ENCODE assay signal across 19 cellular contexts in genomic region chr1:31799895-31800676, GRCh38. TPM values are rescaled to one million over a fixed set of nuclear protein-coding genes. Genes with fewer than 3 reads are reported as not detected.
A peak's percentile ranks its signal among the peaks of the same experiment; 100 is the strongest.
DNase-seq lines count a peak whose midpoint lies in the region; ATAC-seq and TF ChIP-seq lines count a peak whose summit lies in the region.
"Had no signal": no experiment of that assay in that cellular context is flagged by ENCODE, and none has a peak within 500 bp of the region (broad histone marks: within the 10 kb centered on the region; RNA-seq: fewer than 3 reads in every experiment).

No MANE protein-coding gene starts in this region.

- CTCF ChIA-PET in IMR-90 (lab: Yijun Ruan, JAX) (interaction anchor here (0.9 to 2.5 kb wide), 3 partner anchors 11 to 17 kb away, joined by 3 to 11 read pairs (median 3); no protein-coding TSS in a partner anchor), Caco-2 (lab: Charles Lee) (interaction anchor here (1.2 to 3.0 kb wide), 2 partner anchors 11 kb away, joined by 4 to 18 read pairs; no protein-coding TSS in a partner anchor)

- 98% methylated on average over 7 of the region's 16 CpGs; no CpG with 5 or more reads in 1 of the 2 experiments for WGBS in IMR-90 (ENCODE audit: extremely low coverage in 2 of 2, insufficient read length in 1 of 2), 2 experiments

- H3K27ac Mint-ChIP-seq in Caco-2 (ENCODE audit: unreplicated experiment): no peak overlapping the region

- H3K4ac ChIP-seq in IMR-90 (ENCODE audit: low read depth, low read length): peak overlapping the region; percentile 87

- H3K14ac ChIP-seq in IMR-90 (replicated peaks; ENCODE audit: low read depth, low read length): peak overlapping the region; percentile 78; the same call in 1 of the 2 replicates

- H3K4me3 Mint-ChIP-seq in Caco-2 (ENCODE audit: unreplicated experiment): no peak overlapping the region
- H3K4me3 Mint-ChIP-seq: nephron had no signal

- H2BK5ac ChIP-seq in IMR-90 (ENCODE audit: low read depth, low read length, poor library complexity, severe bottlenecking): peak overlapping the region; percentile 80

- intact Hi-C loops in IMR-90 (cut with micrococcal nuclease) (loop anchor here (2.0 to 10.0 kb wide), 3 partner anchors 137 to 365 kb away; no protein-coding TSS in a partner anchor), sciatic nerve (cut with DNase I) (loop anchor here (10.0 kb wide), 1 partner anchor 165 kb away; no protein-coding TSS in a partner anchor), Caco-2 (cut with micrococcal nuclease; ENCODE audit: unreplicated experiment) (no loop called here)

- no peak for TF ChIP-seq CTCF in IMR-90 (conservative IDR thresholded peaks at IDR 0.05; ENCODE audit: low read depth, low read length)
- no peak for TF ChIP-seq CTCF in Caco-2 (IDR thresholded peaks at IDR 0.05; ENCODE audit: insufficient read depth in 1 of 2, low read depth in 1 of 2, low read length in 1 of 2, severe bottlenecking in 1 of 2, unreplicated experiment in 1 of 2)

- dilution Hi-C loops in IMR-90 (cut with HindIII; ENCODE audit: low sequenced_read_pairs, unreplicated experiment): no loop called here

- no peaks in the 10 kb centered on the region for H3K9me3 Mint-ChIP-seq in Caco-2 (ENCODE audit: unreplicated experiment)
- H3K9me3 Mint-ChIP-seq: nephron had no signal

- H2BK15ac ChIP-seq in IMR-90 (ENCODE audit: low read depth, low read length): peak overlapping the region; percentile 93; the same call in 1 of the 3 replicates

- no peaks in the 10 kb centered on the region for H3K36me3 ChIP-seq in BLaER1 treated with 17β-estradiol and CSF1 and Interleukin-3, amounts not matched to agents 10 nM and 100 nM
- H3K36me3 ChIP-seq in IMR-90 (ENCODE audit: control insufficient read depth, insufficient read depth, low read length): peaks cover 1% of the 10 kb centered on the region; the same call in 1 of the 2 replicates
- H3K36me3 ChIP-seq in Caco-2 (ENCODE audit: control insufficient read depth, insufficient read depth, low read length): no peaks in the 10 kb centered on the region
- H3K36me3 ChIP-seq: upper lobe of left lung had no signal

- no peak overlapping the region for H3K56ac ChIP-seq in IMR-90 (ENCODE audit: extremely low read depth, insufficient read depth, low read length)

- H4K91ac ChIP-seq in IMR-90 (ENCODE audit: insufficient read depth, low read depth, low read length): peak overlapping the region; percentile 76

- peaks cover 6% of the 10 kb centered on the region for H3K4me1 Mint-ChIP-seq in Caco-2 (ENCODE audit: low read depth, unreplicated experiment)

- peaks cover 46 to 70% (median 59%) of the 10 kb centered on the region in 10 experiments for H3K4me1 ChIP-seq in BLaER1 treated with 17β-estradiol and CSF1 and Interleukin-3, amounts not matched to agents 10 nM and 100 nM
- H3K4me1 ChIP-seq in IMR-90 (ENCODE audit: control insufficient read depth, insufficient read depth, low read length) (peaks cover 32% of the 10 kb centered on the region), Caco-2 (no peaks in the 10 kb centered on the region)

- POLR2A ChIA-PET in IMR-90 (lab: Charles Lee; ENCODE audit: unreplicated experiment) (no interaction called here), Caco-2 (lab: Charles Lee) (no interaction called here)

- H2BK120ac ChIP-seq in IMR-90 (ENCODE audit: low read depth, low read length): peak overlapping the region; percentile 91

- TF ChIP-seq RAD21 in IMR-90 (IDR thresholded peaks at IDR 0.05; ENCODE audit: low read length): no peak

- no peak for TF ChIP-seq POLR2A in IMR-90 (IDR thresholded peaks at IDR 0.05; ENCODE audit: low read depth, low read length)

- no peaks in the 10 kb centered on the region for H3K27me3 Mint-ChIP-seq in Caco-2 (ENCODE audit: insufficient read depth, unreplicated experiment)

- H3K36me3 Mint-ChIP-seq in Caco-2 (ENCODE audit: insufficient read depth, unreplicated experiment): no peaks in the 10 kb centered on the region

- peak overlapping the region; percentile 58 to 90 (median 68) for H3K4me2 ChIP-seq in BLaER1 treated with 17β-estradiol and CSF1 and Interleukin-3, amounts not matched to agents 10 nM and 100 nM
- H3K4me2 ChIP-seq in IMR-90 (ENCODE audit: low read depth, low read length): no peak overlapping the region
- H3K4me2 ChIP-seq: KMS-11 had no signal

- DNase-seq in IMR-90 (no peak), islet precursor cell (peak; percentile 48), sciatic nerve (ENCODE audit: low spot score) (peak; percentile 43), Caco-2 (no peak), HuH-7 (ENCODE audit: low spot score) (no peak)
- DNase-seq: activated CD4-positive, alpha-beta T cell treated with anti-CD3 and anti-CD28 coated beads, Interleukin-2, amount 50 U/mL, for 48 hours; AML-193; Calu3; HCEC 1CT; NCI-H2029 treated with DMSO at 0.1 percent for 48 hours; NCI-H510A; stimulated activated CD4-positive, alpha-beta T cell treated with anti-CD3 and anti-CD28 coated beads, Interleukin-15, amount 100 ng/mL, for 24 hours; stimulated activated naive CD4-positive, alpha-beta T cell treated with Interleukin-2 at 50 U/mL for 16 hours had no signal

- peak overlapping the region; percentile 68 to 93; a peak in 3 of 4 replicates for H4K8ac ChIP-seq in IMR-90 (ENCODE audit: low read depth in 2 of 2, low read length in 2 of 2)

- H3K9ac ChIP-seq in BLaER1 treated with 17β-estradiol and CSF1 and Interleukin-3, amounts not matched to agents 10 nM and 100 nM: peak overlapping the region in 1 of 11 experiments; percentile 39; a peak in 1 of 22 replicates
- no peak overlapping the region for H3K9ac ChIP-seq in IMR-90 (ENCODE audit: low read depth, low read length)
- H3K9ac ChIP-seq: KMS-11 had no signal

- H2AK9ac ChIP-seq in IMR-90 (replicated peaks; ENCODE audit: low read depth, low read length, poor library complexity): peak overlapping the region; percentile 67

- peaks cover 0 to 7% (median 0%) of the 10 kb centered on the region in 11 experiments; a peak in 1 of 22 replicates for H4K20me1 ChIP-seq in BLaER1 treated with 17β-estradiol and CSF1 and Interleukin-3, amounts not matched to agents 10 nM and 100 nM
- peaks cover 13% of the 10 kb centered on the region for H4K20me1 ChIP-seq in IMR-90 (ENCODE audit: insufficient read depth, low read length)

- ATAC-seq in IMR-90 (ENCODE audit: low read depth) (no peak), sciatic nerve (no peak), GM21526 (IDR thresholded peaks at IDR 0.05; ENCODE audit: low FRiP score, unreplicated experiment) (no peak)

- H3K9me1 ChIP-seq in IMR-90 (ENCODE audit: insufficient read depth, low read length): peaks cover 18% of the 10 kb centered on the region

- H3K4me3 ChIP-seq in BLaER1 treated with 17β-estradiol and CSF1 and Interleukin-3, amounts not matched to agents 10 nM and 100 nM: no peak overlapping the region
- H3K4me3 ChIP-seq in IMR-90 (ENCODE audit: insufficient read depth, low read depth, low read length): no peak overlapping the region
- no peak overlapping the region for H3K4me3 ChIP-seq in Caco-2 (ENCODE audit: low read depth, low read length)
- H3K4me3 ChIP-seq: upper lobe of left lung had no signal

- H2BK20ac ChIP-seq in IMR-90 (ENCODE audit: low read depth, low read length): no peak overlapping the region; the same call in 1 of the 2 replicates

- H4K5ac ChIP-seq in IMR-90 (ENCODE audit: low read depth, low read length): peak overlapping the region; percentile 5

- 0 out of 22 replicates have a peak overlapping the region, but pooled peaks of 1 of the 11 experiments have one; percentile 16 for H3K27ac ChIP-seq in BLaER1 treated with 17β-estradiol and CSF1 and Interleukin-3, amounts not matched to agents 10 nM and 100 nM
- peak overlapping the region; percentile 77 for H3K27ac ChIP-seq in IMR-90 (ENCODE audit: insufficient read depth, low read length)
- H3K27ac ChIP-seq: KMS-11, upper lobe of left lung had no signal

- H2AFZ ChIP-seq in IMR-90 (replicated peaks; ENCODE audit: low read length, poor library complexity): peak overlapping the region; percentile 64

- in situ Hi-C loops in IMR-90 (cut with MboI; ENCODE audit: low sequenced_read_pairs): no loop called here

- peaks cover 0 to 9% (median 0%) of the 10 kb centered on the region in 11 experiments; a peak in 2 of 22 replicates for H3K27me3 ChIP-seq in BLaER1 treated with 17β-estradiol and CSF1 and Interleukin-3, amounts not matched to agents 10 nM and 100 nM
- no peaks in the 10 kb centered on the region for H3K27me3 ChIP-seq in IMR-90 (ENCODE audit: control insufficient read depth, insufficient read depth, low read length)
- no peaks in the 10 kb centered on the region for H3K27me3 ChIP-seq in Caco-2 (replicated peaks; ENCODE audit: control insufficient read depth, insufficient read depth, low read length)
- H3K27me3 ChIP-seq: upper lobe of left lung had no signal

- peak overlapping the region; percentile 42 for H3K18ac ChIP-seq in IMR-90 (ENCODE audit: low read depth, low read length)

- H3K79me1 ChIP-seq in IMR-90 (ENCODE audit: low read depth in 1 of 2, low read length in 2 of 2): peaks cover 11 to 39% of the 10 kb centered on the region in 2 experiments; a peak in 2 of 4 replicates

- H3K9me3 ChIP-seq in BLaER1 treated with 17β-estradiol and CSF1 and Interleukin-3, amounts not matched to agents 10 nM and 100 nM (replicated peaks in 1 of 11): no peaks in the 10 kb centered on the region
- H3K9me3 ChIP-seq in IMR-90 (ENCODE audit: control insufficient read depth, insufficient read depth, low read length) (no peaks in the 10 kb centered on the region), Caco-2 (no peaks in the 10 kb centered on the region)
- H3K9me3 ChIP-seq: upper lobe of left lung had no signal

- H2AK5ac ChIP-seq in IMR-90 (ENCODE audit: low read depth, low read length): peak overlapping the region; percentile 86

- H3K23ac ChIP-seq in IMR-90 (ENCODE audit: low read depth, low read length): no peak overlapping the region

- no TSS peak for BruUV-seq in IMR-90 (replicated peaks; lab: Mats Ljungman, UMichigan)
- no TSS peak for BruUV-seq in Caco-2 (replicated peaks; lab: Mats Ljungman, UMichigan)

TF ChIP-seq in IMR-90, 13 proteins besides CTCF, POLR2A, EP300 and RAD21 (continues in another document):
- TF ChIP-seq RFX5 (IDR thresholded peaks at IDR 0.05; ENCODE audit: low read depth, low read length): no peak
- no peak for TF ChIP-seq MAZ (IDR thresholded peaks at IDR 0.05; ENCODE audit: borderline replicate concordance, low read depth, low read length)
- TF ChIP-seq MXI1 (IDR thresholded peaks at IDR 0.05; ENCODE audit: borderline replicate concordance, low read depth, low read length): no peak

RNA-seq across cellular contexts. Expression of gene SPOCD1, which starts 15.7 kb away (rescaled TPM):
- 42.2 and 59.7 TPM in 2 replicates for total RNA-seq in IMR-90 (2012; rRNA removed)
- polyA plus RNA-seq in IMR-90 (2012; rRNA removed): 132 and 135 TPM in 2 replicates
- 61.6 and 91.4 TPM in 2 replicates for polyA plus RNA-seq in IMR-90 (2012; cell fraction: cytosol; rRNA removed)
- polyA plus RNA-seq in IMR-90 (2012; cell fraction: nucleus; rRNA removed; ENCODE audit: low replicate concordance): 471 and 772 TPM in 2 replicates
- 1.3 TPM for total RNA-seq in sciatic nerve
- 0.26 and 0.66 TPM in 2 replicates for total RNA-seq in Caco-2 (2022)
- total RNA-seq: Right ventricle myocardium inferior had no signal

RNA-seq across cellular contexts. Expression of gene ADGRB2, which starts 35.9 kb away (rescaled TPM):
- total RNA-seq in IMR-90 (2012; rRNA removed) (2.2 and 2.5 TPM in 2 replicates), sciatic nerve (5.2 TPM), Caco-2 (2022) (1.4 and 2.2 TPM in 2 replicates)
- polyA plus RNA-seq in IMR-90 (2012; rRNA removed): 11.9 TPM in 2 replicates
- polyA plus RNA-seq in IMR-90 (2012; cell fraction: cytosol; rRNA removed): 6.4 and 15.9 TPM in 2 replicates
- polyA plus RNA-seq in IMR-90 (2012; cell fraction: nucleus; rRNA removed; ENCODE audit: low replicate concordance): 38.7 and 77.7 TPM in 2 replicates

Comparison
In these comparisons a context has a peak if more than half of its experiments do, and no peak if none do; other contexts are left out.
1. DNase-seq: peak in islet precursor cell (single experiment) and sciatic nerve (single experiment); none in IMR-90 (single experiment), Caco-2 (0 of 2) and HuH-7 (single experiment).
2. RNA of gene SPOCD1, which starts 15.7 kb away (total RNA-seq): 42.2 to 59.7 TPM in IMR-90; 1.3 TPM in sciatic nerve (single experiment) and 0.26 to 0.66 TPM in Caco-2; every median in the first group is over 10 times any median in the second.